18 cellular contexts compared by ENCODE assay signal in genomic region chr19:58008877-58009276, GRCh38. TPM values are rescaled to one million over a fixed set of nuclear protein-coding genes. Genes with fewer than 3 reads are reported as not detected.
A peak's percentile ranks its signal among the peaks of the same experiment; 100 is the strongest.
DNase-seq lines count a peak whose midpoint lies in the region; ATAC-seq and TF ChIP-seq lines count a peak whose summit lies in the region.
"Not testable (repeated sequence)": the region's sequence is repeated elsewhere in the genome, so short reads cannot be mapped to it uniquely, and the experiment has no call there.
"Had no signal": no experiment of that assay in that cellular context is flagged by ENCODE, and none has a peak within 500 bp of the region (broad histone marks: within the 10 kb centered on the region; RNA-seq: fewer than 3 reads in every experiment).

No MANE protein-coding gene starts in this region.

- H3K9me2 ChIP-seq in GM23248 (ENCODE audit: insufficient read depth), result not testable (repeated sequence)

- peak overlapping the region; percentile 76 for H3K4me3 ChIP-seq in BE2C (ENCODE audit: low read depth, low read length)
- H3K4me3 ChIP-seq in GM23248, result peak overlapping the region; percentile 73
- H3K4me3 ChIP-seq in effector memory CD4-positive, alpha-beta T cell (ENCODE audit: insufficient read depth, low read depth, low read length, poor library complexity, severe bottlenecking), result peak overlapping the region; percentile 35
- peak overlapping the region; percentile 31 for H3K4me3 ChIP-seq in cardiac muscle cell
- peak overlapping the region; percentile 63 for H3K4me3 ChIP-seq in skeletal muscle cell (ENCODE audit: low read depth, low read length)

- H3K27ac ChIP-seq in GM23248 (peak overlapping the region; percentile 68), RWPE1 (peak overlapping the region; percentile 82)
- H3K27ac ChIP-seq in effector memory CD4-positive, alpha-beta T cell (ENCODE audit: insufficient read depth, low read length, poor library complexity, severe bottlenecking); cardiac muscle cell: not testable (repeated sequence)

- H4K20me1 ChIP-seq in GM23248 (ENCODE audit: insufficient read depth), result not testable (repeated sequence)

- H3K27me3 Mint-ChIP-seq in activated CD4-positive, alpha-beta T cell treated with anti-CD3 and anti-CD28 coated beads, Interleukin-2, amount 10 ng/mL, durations not matched to agents 7 days and 5 days; activated naive CD8-positive, alpha-beta T cell treated with anti-CD3 and anti-CD28 coated beads, Interleukin-2, amount 10 ng/mL, durations not matched to agents 7 days and 5 days: not testable (repeated sequence)

- H3F3A ChIP-seq in GM23248 (ENCODE audit: insufficient read depth), result not testable (repeated sequence)

- peaks cover 20% of the 10 kb centered on the region for H3K4me1 Mint-ChIP-seq in activated CD4-positive, alpha-beta T cell treated with anti-CD3 and anti-CD28 coated beads, Interleukin-2, amount 10 ng/mL, durations not matched to agents 7 days and 5 days
- peaks cover 17% of the 10 kb centered on the region for H3K4me1 Mint-ChIP-seq in activated naive CD8-positive, alpha-beta T cell treated with anti-CD3 and anti-CD28 coated beads, Interleukin-2, amount 10 ng/mL, durations not matched to agents 7 days and 5 days

- not testable (repeated sequence) for H3K9me3 ChIP-seq in BE2C; GM23248 (ENCODE audit: low read depth); cardiac muscle cell (ENCODE audit: low read depth)
- peaks cover 57% of the 10 kb centered on the region for H3K9me3 ChIP-seq in effector memory CD4-positive, alpha-beta T cell (ENCODE audit: control insufficient read depth, low read length)

- H3K4me3 Mint-ChIP-seq in activated CD4-positive, alpha-beta T cell treated with anti-CD3 and anti-CD28 coated beads, Interleukin-2, amount 10 ng/mL, durations not matched to agents 7 days and 5 days, result peak overlapping the region; percentile 74
- H3K4me3 Mint-ChIP-seq in activated naive CD8-positive, alpha-beta T cell treated with anti-CD3 and anti-CD28 coated beads, Interleukin-2, amount 10 ng/mL, durations not matched to agents 7 days and 5 days, result peak overlapping the region; percentile 91

- H3K9me3 Mint-ChIP-seq in activated CD4-positive, alpha-beta T cell treated with anti-CD3 and anti-CD28 coated beads, Interleukin-2, amount 10 ng/mL, durations not matched to agents 7 days and 5 days, result peaks cover 61% of the 10 kb centered on the region
- H3K9me3 Mint-ChIP-seq in activated naive CD8-positive, alpha-beta T cell treated with anti-CD3 and anti-CD28 coated beads, Interleukin-2, amount 10 ng/mL, durations not matched to agents 7 days and 5 days, result peaks cover 38% of the 10 kb centered on the region

- 60% methylated on average over 10 of the region's 10 CpGs for WGBS in GM23248 (ENCODE audit: low coverage in 1 of 2, low lambda C conversion rate in 2 of 2, missing lambda C conversion rate in 2 of 2), 2 experiments

- not testable (repeated sequence) for ATAC-seq in activated naive CD8-positive, alpha-beta T cell treated with anti-CD3 and anti-CD28 coated beads, Interleukin-2, amount 10 ng/mL, durations not matched to agents 7 days and 5 days (ENCODE audit: low read depth)

- H3K36me3 ChIP-seq in BE2C (peaks cover 13% of the 10 kb centered on the region), GM23248 (ENCODE audit: low read depth) (peaks cover 35% of the 10 kb centered on the region)
- peaks cover 16% of the 10 kb centered on the region for H3K36me3 ChIP-seq in effector memory CD4-positive, alpha-beta T cell (ENCODE audit: control insufficient read depth, insufficient read depth, low read length)
- not testable (repeated sequence) for H3K36me3 ChIP-seq in cardiac muscle cell

- POLR2A ChIA-PET in RWPE1 (lab: Yijun Ruan, JAX; ENCODE audit: low non-redundant PET); activated CD4-positive, alpha-beta T cell treated with anti-CD3 and anti-CD28 coated beads, Interleukin-2, amount 10 ng/mL, durations not matched to agents 7 days and 5 days (lab: Charles Lee): not testable (repeated sequence)
- POLR2A ChIA-PET in activated naive CD8-positive, alpha-beta T cell treated with anti-CD3 and anti-CD28 coated beads, Interleukin-2, amount 10 ng/mL, durations not matched to agents 7 days and 5 days (lab: Charles Lee), result interaction anchor here (1.0 to 1.1 kb wide), 2 partner anchors 50 to 175 kb away, joined by 3 to 4 read pairs; partner anchors contain the start of gene ZNF135

- H3K4me2 ChIP-seq in GM23248 (ENCODE audit: unreplicated experiment), result peak overlapping the region; percentile 84

- H2AFZ ChIP-seq in GM23248, result peak overlapping the region; percentile 83; the same call in 1 of the 2 replicates

- H3K27me3 ChIP-seq in BE2C; GM23248 (replicated peaks; ENCODE audit: insufficient read depth); effector memory CD4-positive, alpha-beta T cell (replicated peaks; ENCODE audit: control insufficient read depth, insufficient read depth, low read length, poor library complexity, severe bottlenecking); cardiac muscle cell: not testable (repeated sequence)

- in situ Hi-C loops in GM23248 (cut with MboI), result not testable (repeated sequence)

- peak overlapping the region; percentile 76 for H3K9ac ChIP-seq in GM23248

- not testable (repeated sequence) for H3K27ac Mint-ChIP-seq in activated CD4-positive, alpha-beta T cell treated with anti-CD3 and anti-CD28 coated beads, Interleukin-2, amount 10 ng/mL, durations not matched to agents 7 days and 5 days; activated naive CD8-positive, alpha-beta T cell treated with anti-CD3 and anti-CD28 coated beads, Interleukin-2, amount 10 ng/mL, durations not matched to agents 7 days and 5 days

- H3K36me3 Mint-ChIP-seq in activated CD4-positive, alpha-beta T cell treated with anti-CD3 and anti-CD28 coated beads, Interleukin-2, amount 10 ng/mL, durations not matched to agents 7 days and 5 days (ENCODE audit: low read depth), result peaks cover 46% of the 10 kb centered on the region
- H3K36me3 Mint-ChIP-seq in activated naive CD8-positive, alpha-beta T cell treated with anti-CD3 and anti-CD28 coated beads, Interleukin-2, amount 10 ng/mL, durations not matched to agents 7 days and 5 days, result peaks cover 39% of the 10 kb centered on the region

- CTCF ChIA-PET in RWPE1 (lab: Yijun Ruan, JAX), result interaction anchor here (0.6 to 0.7 kb wide), 2 partner anchors 345 to 721 kb away, joined by 3 read pairs; no protein-coding TSS in a partner anchor
- CTCF ChIA-PET in activated CD4-positive, alpha-beta T cell treated with anti-CD3 and anti-CD28 coated beads, Interleukin-2, amount 10 ng/mL, durations not matched to agents 7 days and 5 days (lab: Charles Lee), result not testable (repeated sequence)

- H3K79me2 ChIP-seq in GM23248 (ENCODE audit: insufficient read depth), result peaks cover 12% of the 10 kb centered on the region

- not testable (repeated sequence) for H3K4me1 ChIP-seq in BE2C; GM23248 (ENCODE audit: insufficient read depth); effector memory CD4-positive, alpha-beta T cell (ENCODE audit: control insufficient read depth, insufficient read depth, low read length, poor library complexity, severe bottlenecking); cardiac muscle cell (ENCODE audit: low read depth)

- DNase-seq in BE2C; activated CD4-positive, alpha-beta T cell treated with anti-CD3 and anti-CD28 coated beads, Interleukin-2, amount 10 ng/mL, durations not matched to agents 7 days and 5 days; activated naive CD8-positive, alpha-beta T cell treated with anti-CD3 and anti-CD28 coated beads, Interleukin-2, amount 10 ng/mL, durations not matched to agents 7 days and 5 days; effector memory CD4-positive, alpha-beta T cell; cardiac muscle cell (ENCODE audit: low read depth in 1 of 2, low spot score in 1 of 2); skeletal muscle cell (ENCODE audit: low read depth): not testable (repeated sequence)
- DNase-seq in GM23248 (peak; percentile 16), RWPE1 (ENCODE audit: low spot score) (peak; percentile 30)

- TF ChIP-seq CTCF in BE2C (IDR thresholded peaks at IDR 0.05; ENCODE audit: low read depth, low read length); RWPE1 (conservative IDR thresholded peaks at IDR 0.05; ENCODE audit: low read depth); cardiac muscle cell (IDR thresholded peaks at IDR 0.05; ENCODE audit: low read depth, low read length): not testable (repeated sequence)

RNA-seq across cellular contexts. Expression of gene ZNF606, which starts 6.3 kb away (rescaled TPM):
- 8.2 TPM for polyA plus RNA-seq in BE2C (2012; ENCODE audit: insufficient read depth, insufficient read length, low read depth)
- total RNA-seq in GM23248 (2014; rRNA removed; shearing (Covaris generic)), result 15.0 and 17.2 TPM in 2 replicates
- polyA plus RNA-seq in GM23248 (2016; fragmentation: Nextera tagmentation; extraction: Ambion mirVana) (8.0 and 8.1 TPM in 2 replicates), cardiac muscle cell (30.0 and 31.2 TPM in 2 replicates)
- total RNA-seq in activated CD4-positive, alpha-beta T cell treated with anti-CD3 and anti-CD28 coated beads, Interleukin-2, amount 10 ng/mL, durations not matched to agents 7 days and 5 days, result 10 to 100 TPM; 11.1 to 15.3 TPM
- 10 to 100 TPM; 21.3 to 22.2 TPM for total RNA-seq in activated naive CD8-positive, alpha-beta T cell treated with anti-CD3 and anti-CD28 coated beads, Interleukin-2, amount 10 ng/mL, durations not matched to agents 7 days and 5 days
- 50.5 and 87.4 TPM in 2 replicates for total RNA-seq in cardiac muscle cell
- total RNA-seq: A172 had no signal

RNA-seq across cellular contexts. Expression of gene ZSCAN1, which starts 24.9 kb away (rescaled TPM):
- polyA plus RNA-seq in BE2C (2012; ENCODE audit: insufficient read depth, insufficient read length, low read depth), result 0.94 TPM
- total RNA-seq in GM23248 (2014; rRNA removed; shearing (Covaris generic)), result not detected in 2 replicates
- polyA plus RNA-seq in GM23248 (2016; fragmentation: Nextera tagmentation; extraction: Ambion mirVana), result 0.27 and 0.39 TPM in 2 replicates
- total RNA-seq in activated CD4-positive, alpha-beta T cell treated with anti-CD3 and anti-CD28 coated beads, Interleukin-2, amount 10 ng/mL, durations not matched to agents 7 days and 5 days, result not detected
- not detected for total RNA-seq in activated naive CD8-positive, alpha-beta T cell treated with anti-CD3 and anti-CD28 coated beads, Interleukin-2, amount 10 ng/mL, durations not matched to agents 7 days and 5 days
- total RNA-seq in cardiac muscle cell, result 31.9 and 38.4 TPM in 2 replicates
- 22.0 and 24.6 TPM in 2 replicates for polyA plus RNA-seq in cardiac muscle cell
- total RNA-seq: A172; activated T-cell treated with anti-CD3 and anti-CD28 coated beads, Interleukin-2, amount 50 U/mL, for 4 hours; H4; left colon; myocyte; pulmonary artery endothelial cell; Right ventricle myocardium inferior; skeletal muscle tissue; subcutaneous adipose tissue; urinary bladder had no signal

RNA-seq across cellular contexts. Expression of gene C19orf18, which starts 34.5 kb away (rescaled TPM):
- polyA plus RNA-seq in BE2C (2012; ENCODE audit: insufficient read depth, insufficient read length, low read depth), result 0.65 TPM
- total RNA-seq in GM23248 (2014; rRNA removed; shearing (Covaris generic)), result 0.25 TPM in 1 of 2 replicates, not detected in the other
- 0.79 and 1.0 TPM in 2 replicates for polyA plus RNA-seq in GM23248 (2016; fragmentation: Nextera tagmentation; extraction: Ambion mirVana)
- under 1 TPM; 0.37 to 0.82 TPM for total RNA-seq in activated CD4-positive, alpha-beta T cell treated with anti-CD3 and anti-CD28 coated beads, Interleukin-2, amount 10 ng/mL, durations not matched to agents 7 days and 5 days
- total RNA-seq in activated naive CD8-positive, alpha-beta T cell treated with anti-CD3 and anti-CD28 coated beads, Interleukin-2, amount 10 ng/mL, durations not matched to agents 7 days and 5 days, result under 1 TPM; 0.79 to 0.91 TPM
- total RNA-seq in cardiac muscle cell, result 1.3 and 1.4 TPM in 2 replicates
- polyA plus RNA-seq in cardiac muscle cell, result 2.4 and 3.6 TPM in 2 replicates
- total RNA-seq: A172; activated T-cell treated with anti-CD3 and anti-CD28 coated beads, Interleukin-2, amount 50 U/mL, for 4 hours; H4; skeletal muscle tissue had no signal

RNA-seq across cellular contexts. Expression of gene ZNF135, which starts 50.2 kb away (rescaled TPM):
- 2.7 TPM for polyA plus RNA-seq in BE2C (2012; ENCODE audit: insufficient read depth, insufficient read length, low read depth)
- total RNA-seq in GM23248 (2014; rRNA removed; shearing (Covaris generic)), result 5.1 and 6.4 TPM in 2 replicates
- polyA plus RNA-seq in GM23248 (2016; fragmentation: Nextera tagmentation; extraction: Ambion mirVana) (4.6 and 4.9 TPM in 2 replicates), cardiac muscle cell (10.2 and 11.2 TPM in 2 replicates)
- 1 to 10 TPM in 1 of 2 experiments, under 1 TPM in 1; 0.77 to 1.1 TPM for total RNA-seq in activated CD4-positive, alpha-beta T cell treated with anti-CD3 and anti-CD28 coated beads, Interleukin-2, amount 10 ng/mL, durations not matched to agents 7 days and 5 days
- total RNA-seq in activated naive CD8-positive, alpha-beta T cell treated with anti-CD3 and anti-CD28 coated beads, Interleukin-2, amount 10 ng/mL, durations not matched to agents 7 days and 5 days, result 1 to 10 TPM; 3.8 TPM
- total RNA-seq in cardiac muscle cell, result 11.7 and 14.0 TPM in 2 replicates
- total RNA-seq: A172, H4 had no signal

Comparison
In these comparisons a context has a peak if more than half of its experiments do, and no peak if none do; other contexts are left out.
1. RNA of gene ZSCAN1, which starts 24.9 kb away (total RNA-seq): 31.9 to 38.4 TPM in cardiac muscle cell; not detected in GM23248, not detected in activated CD4-positive, alpha-beta T cell treated with anti-CD3 and anti-CD28 coated beads, Interleukin-2, amount 10 ng/mL, durations not matched to agents 7 days and 5 days and not detected in activated naive CD8-positive, alpha-beta T cell treated with anti-CD3 and anti-CD28 coated beads, Interleukin-2, amount 10 ng/mL, durations not matched to agents 7 days and 5 days; every median in the first group is over 10 times any median in the second.
2. Peak in every context shown above with its lines, with median percentiles within 50 percentile points of each other: H3K4me3 ChIP-seq.